ENCODE assay signal across 14 cellular contexts in the genomic region with DNA sequence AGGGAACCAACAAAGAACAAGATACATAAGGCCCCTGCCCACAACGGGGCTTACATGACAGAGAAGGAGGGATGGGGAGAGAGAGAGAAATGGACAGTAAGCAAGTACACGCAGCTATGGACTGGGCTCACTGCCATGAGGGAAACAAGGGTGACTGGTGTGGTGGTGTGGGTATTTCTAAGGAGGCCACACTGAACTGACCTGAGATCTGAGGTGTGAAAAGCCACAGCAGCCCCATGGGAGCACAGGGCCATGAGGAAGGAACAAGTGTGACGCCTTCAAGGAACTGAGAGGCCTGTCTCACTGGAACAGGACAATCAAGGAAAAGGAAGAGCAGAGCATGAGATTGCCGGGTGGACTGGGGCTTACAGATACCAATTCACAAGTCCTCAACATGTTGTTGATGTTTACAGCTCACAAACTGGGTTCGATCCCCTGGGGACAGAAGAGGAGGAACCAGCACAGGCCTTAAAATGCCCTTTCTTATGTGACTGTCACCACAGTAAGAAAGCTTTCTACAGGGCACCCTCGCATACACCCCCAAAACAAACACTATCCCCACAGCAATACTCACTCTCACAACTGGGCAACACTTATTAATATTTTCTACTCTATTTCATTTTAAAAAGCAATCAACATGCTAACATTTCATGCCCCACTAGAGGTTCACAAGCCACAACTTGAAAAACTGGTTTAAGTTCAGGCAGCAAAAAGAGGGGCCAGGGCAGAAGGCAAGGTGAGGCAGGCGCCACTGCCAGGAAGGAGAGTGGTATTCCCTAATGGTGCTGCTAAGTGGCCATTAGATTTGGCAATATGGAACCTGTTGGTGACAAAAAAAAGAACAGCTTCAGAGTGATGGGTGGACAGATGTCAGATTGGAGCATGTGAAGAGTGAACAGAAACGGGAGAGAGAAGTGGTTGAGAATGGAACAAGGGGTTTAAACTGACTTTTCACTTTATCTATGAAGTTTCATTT. TPM values are rescaled to one million over a fixed set of nuclear protein-coding genes. Genes with fewer than 3 reads are reported as not detected.
DNase-seq lines count a peak whose midpoint lies in the region; ATAC-seq, FAIRE-seq and TF ChIP-seq lines count a peak whose summit lies in the region.
"Had no signal": no experiment of that assay in that cellular context is flagged by ENCODE, and none has a peak within 500 bp of the region (broad histone marks: within the 10 kb centered on the region; RNA-seq: fewer than 3 reads in every experiment).

No MANE protein-coding gene starts in this region.

- TF ChIP-seq CTCF in bronchial epithelial cell (IDR thresholded peaks at IDR 0.05; ENCODE audit: insufficient read depth, low read length, severe bottlenecking): no peak

- H3K4me3 Mint-ChIP-seq in stimulated activated effector memory CD8-positive, alpha-beta T cell treated with anti-CD3 and anti-CD28 coated beads, Interleukin-12 subunit alpha, Interleukin-12 subunit beta, amount 100 ng/mL, for 72 hours: no peak overlapping the region
- H3K4me3 Mint-ChIP-seq: activated naive CD8-positive, alpha-beta T cell; dendritic cell treated with granulocyte-macrophage colony-stimulating factor and Interleukin-4, amounts not matched to agents 40 ng/mL and 50 ng/mL, for 4 days had no signal

- H3K36me3 ChIP-seq in bronchial epithelial cell (ENCODE audit: control insufficient read depth, insufficient read depth, low read length): no peaks in the 10 kb centered on the region

- peak; percentile 74 for ATAC-seq in GM18511 (IDR thresholded peaks at IDR 0.05; ENCODE audit: unreplicated experiment)
- ATAC-seq in HG03097 (IDR thresholded peaks at IDR 0.05; ENCODE audit: low FRiP score, unreplicated experiment): peak; percentile 66
- peak; percentile 48 for ATAC-seq in stimulated activated effector memory CD8-positive, alpha-beta T cell treated with anti-CD3 and anti-CD28 coated beads, Interleukin-12 subunit alpha, Interleukin-12 subunit beta, amount 100 ng/mL, for 72 hours

- H3K27ac Mint-ChIP-seq in stimulated activated effector memory CD8-positive, alpha-beta T cell treated with anti-CD3 and anti-CD28 coated beads, Interleukin-12 subunit alpha, Interleukin-12 subunit beta, amount 100 ng/mL, for 72 hours: no peak overlapping the region
- H3K27ac Mint-ChIP-seq: activated naive CD8-positive, alpha-beta T cell; dendritic cell treated with granulocyte-macrophage colony-stimulating factor and Interleukin-4, amounts not matched to agents 40 ng/mL and 50 ng/mL, for 4 days had no signal

- no peaks in the 10 kb centered on the region for H3K9me3 Mint-ChIP-seq in stimulated activated effector memory CD8-positive, alpha-beta T cell treated with anti-CD3 and anti-CD28 coated beads, Interleukin-12 subunit alpha, Interleukin-12 subunit beta, amount 100 ng/mL, for 72 hours
- H3K9me3 Mint-ChIP-seq: dendritic cell treated with granulocyte-macrophage colony-stimulating factor and Interleukin-4, amounts not matched to agents 40 ng/mL and 50 ng/mL, for 4 days had no signal

- peaks cover 6% of the 10 kb centered on the region for H3K36me3 Mint-ChIP-seq in stimulated activated effector memory CD8-positive, alpha-beta T cell treated with anti-CD3 and anti-CD28 coated beads, Interleukin-12 subunit alpha, Interleukin-12 subunit beta, amount 100 ng/mL, for 72 hours

- DNase-seq in bronchial epithelial cell (ENCODE audit: low read depth): peak; percentile 22
- DNase-seq in stimulated activated effector memory CD8-positive, alpha-beta T cell treated with anti-CD3 and anti-CD28 coated beads, Interleukin-12 subunit alpha, Interleukin-12 subunit beta, amount 100 ng/mL, for 72 hours (ENCODE audit: low spot score in 2 of 2): no peak
- DNase-seq in activated gamma-delta T cell treated with Interleukin-2 at 50 U/mL for 16 hours: no peak
- DNase-seq in DMS 273 (lab: John Stamatoyannopoulos, UW; ENCODE audit: unreplicated experiment): no peak
- no peak for DNase-seq in NCI-H1092 (lab: John Stamatoyannopoulos, UW)
- DNase-seq: Caco-2, foreskin melanocyte, kidney, NCI-H1694, occipital lobe had no signal

- H3K4me3 ChIP-seq in bronchial epithelial cell (ENCODE audit: low read depth, low read length): no peak overlapping the region

- no peaks in the 10 kb centered on the region for H3K27me3 ChIP-seq in bronchial epithelial cell (ENCODE audit: control insufficient read depth, insufficient read depth, low read length)

- FAIRE-seq in bronchial epithelial cell (lab: Jason Lieb, UNC): no peak
- FAIRE-seq: kidney had no signal

- H3K4me1 Mint-ChIP-seq in stimulated activated effector memory CD8-positive, alpha-beta T cell treated with anti-CD3 and anti-CD28 coated beads, Interleukin-12 subunit alpha, Interleukin-12 subunit beta, amount 100 ng/mL, for 72 hours: peaks cover 5% of the 10 kb centered on the region

RNA-seq across cellular contexts. Expression of a gene that starts 39.1 kb away (rescaled TPM):
- total RNA-seq in bronchial epithelial cell: 29.1 and 30.5 TPM in 2 replicates

RNA-seq across cellular contexts. Expression of a gene that starts 43.3 kb away (rescaled TPM):
- total RNA-seq in bronchial epithelial cell: 4.7 and 7.4 TPM in 2 replicates

RNA-seq across cellular contexts. Expression of a gene that starts 47.4 kb away (rescaled TPM):
- 84.0 and 127 TPM in 2 replicates for total RNA-seq in bronchial epithelial cell
